Comparison of ENCODE assay signal across 1 cellular context in genomic region chr17:77394540-77395295, GRCh38.
TF ChIP-seq lines count a peak whose summit lies in the region.

No MANE protein-coding gene starts in this region.

TF ChIP-seq in HepG2, 621 proteins besides CTCF, POLR2A, EP300 and RAD21 (continued from another document and continues in another):
- TF ChIP-seq BCLAF1 (IDR thresholded peaks at IDR 0.05) = no peak
- TF ChIP-seq FOXO4 (CRISPR knock-in tag; conservative IDR thresholded peaks at IDR 0.05) = no peak
- peak; percentile 87; the same call in 1 of the 2 replicates for TF ChIP-seq ZNF580 (CRISPR knock-in tag; IDR thresholded peaks at IDR 0.05; ENCODE audit: borderline replicate concordance, low read depth)
- peak; percentile 71; the same call in 1 of the 2 replicates for TF ChIP-seq ETV6 (CRISPR knock-in tag; conservative IDR thresholded peaks at IDR 0.05)
- no peak for TF ChIP-seq ATF5 (CRISPR knock-in tag; IDR thresholded peaks at IDR 0.05; ENCODE audit: low read depth)
- no peak for TF ChIP-seq ZBTB8A (CRISPR knock-in tag; IDR thresholded peaks at IDR 0.05; ENCODE audit: borderline replicate concordance, low read depth)
- 0 out of 2 replicates have a peak, but pooled peaks have one; percentile 22 for TF ChIP-seq RERE (CRISPR knock-in tag; IDR thresholded peaks at IDR 0.05; ENCODE audit: low read depth)
- TF ChIP-seq HHEX (CRISPR knock-in tag; IDR thresholded peaks at IDR 0.05) = no peak
- no peak for TF ChIP-seq AGO2 (optimal IDR thresholded peaks at IDR 0.05; ENCODE audit: low read depth, low read length)
- peak; percentile 93 for TF ChIP-seq ZNF772 (CRISPR knock-in tag; IDR thresholded peaks at IDR 0.05)
- TF ChIP-seq SMAD3 (CRISPR knock-in tag; IDR thresholded peaks at IDR 0.05) = peak; percentile 86; the same call in 1 of the 2 replicates
- peak; percentile 48; the same call in 1 of the 2 replicates for TF ChIP-seq HNF4G (IDR thresholded peaks at IDR 0.05; ENCODE audit: borderline replicate concordance, low read depth, low read length)
- peak; percentile 74; the same call in 1 of the 2 replicates for TF ChIP-seq HNF4G (CRISPR knock-in tag; IDR thresholded peaks at IDR 0.05; ENCODE audit: borderline replicate concordance, low read depth)
- TF ChIP-seq ZNF333 (CRISPR knock-in tag; IDR thresholded peaks at IDR 0.05; ENCODE audit: borderline replicate concordance) = no peak
- TF ChIP-seq ZNF335 (CRISPR knock-in tag; IDR thresholded peaks at IDR 0.05) = peak; percentile 73; the same call in 1 of the 2 replicates
- TF ChIP-seq CBFB (CRISPR knock-in tag; IDR thresholded peaks at IDR 0.05) = peak; percentile 67; the same call in 1 of the 2 replicates
- TF ChIP-seq ZKSCAN1 (IDR thresholded peaks at IDR 0.05; ENCODE audit: low read length) = no peak; the same call in 1 of the 2 replicates
- TF ChIP-seq E2F1 (CRISPR knock-in tag; IDR thresholded peaks at IDR 0.05) = no peak
- no peak for TF ChIP-seq GTF2F1 (IDR thresholded peaks at IDR 0.05; ENCODE audit: low read length)
- no peak for TF ChIP-seq ZNF841 (CRISPR knock-in tag; IDR thresholded peaks at IDR 0.05; ENCODE audit: borderline replicate concordance)
- no peak for TF ChIP-seq HOXD1 (CRISPR knock-in tag; IDR thresholded peaks at IDR 0.05)
- TF ChIP-seq CSRNP1 (CRISPR knock-in tag; IDR thresholded peaks at IDR 0.05) = 0 out of 2 replicates have a peak, but pooled peaks have one; percentile 52
- no peak for TF ChIP-seq ZNF720 (CRISPR knock-in tag; IDR thresholded peaks at IDR 0.05)
- TF ChIP-seq ZNF160 (CRISPR knock-in tag; IDR thresholded peaks at IDR 0.05) = 0 out of 2 replicates have a peak, but pooled peaks have one; percentile 5
- 0 out of 2 replicates have a peak, but pooled peaks have one; percentile 42 for TF ChIP-seq ZC3H13 (CRISPR knock-in tag; IDR thresholded peaks at IDR 0.05)
- no peak for TF ChIP-seq SATB2 (CRISPR knock-in tag; IDR thresholded peaks at IDR 0.05)
- TF ChIP-seq NCOA5 (CRISPR knock-in tag; IDR thresholded peaks at IDR 0.05) = no peak
- no peak for TF ChIP-seq CEBPZ (IDR thresholded peaks at IDR 0.05; ENCODE audit: low read length)
- 0 out of 2 replicates have a peak, but pooled peaks have one; percentile 50 for TF ChIP-seq MYPOP (CRISPR knock-in tag; IDR thresholded peaks at IDR 0.05)
- peak; percentile 26; the same call in 1 of the 2 replicates for TF ChIP-seq MXD4 (CRISPR knock-in tag; IDR thresholded peaks at IDR 0.05)
- TF ChIP-seq ZNF790 (CRISPR knock-in tag; IDR thresholded peaks at IDR 0.05; ENCODE audit: borderline replicate concordance) = no peak
- no peak for TF ChIP-seq CCAR2 (optimal IDR thresholded peaks at IDR 0.05; ENCODE audit: low read depth, low read length)
- TF ChIP-seq ZBTB37 (CRISPR knock-in tag; IDR thresholded peaks at IDR 0.05) = peak; percentile 99
- no peak for TF ChIP-seq ZNF761 (CRISPR knock-in tag; conservative IDR thresholded peaks at IDR 0.05)
- TF ChIP-seq THAP7 (CRISPR knock-in tag; IDR thresholded peaks at IDR 0.05) = peak; percentile 47; the same call in 1 of the 2 replicates
- TF ChIP-seq KLF9 (CRISPR knock-in tag; IDR thresholded peaks at IDR 0.05; ENCODE audit: low read depth) = no peak
- peak; percentile 36 for TF ChIP-seq PHF5A (CRISPR knock-in tag; IDR thresholded peaks at IDR 0.05; ENCODE audit: low read depth, unreplicated experiment)
- TF ChIP-seq MZF1 (CRISPR knock-in tag; IDR thresholded peaks at IDR 0.05; ENCODE audit: borderline replicate concordance) = peak; percentile 67; the same call in 1 of the 2 replicates
- TF ChIP-seq ZNF615 (CRISPR knock-in tag; IDR thresholded peaks at IDR 0.05; ENCODE audit: borderline replicate concordance) = no peak
